Comparison of ENCODE assay signal across 8 cellular contexts in genomic region chr11:3580487-3581388, GRCh38.
A peak's percentile ranks its signal among the peaks of the same experiment; 100 is the strongest.
DNase-seq lines count a peak whose midpoint lies in the region; FAIRE-seq and TF ChIP-seq lines count a peak whose summit lies in the region.
"Not testable (repeated sequence)": the region's sequence is repeated elsewhere in the genome, so short reads cannot be mapped to it uniquely, and the experiment has no call there.

No MANE protein-coding gene starts in this region.

- not testable (repeated sequence) for FAIRE-seq in astrocyte (lab: Jason Lieb, UNC)

- not testable (repeated sequence) for H3K36me3 Mint-ChIP-seq in astrocyte (ENCODE audit: low read depth, unreplicated experiment)

- peak overlapping the region; percentile 60 for H3K4me3 Mint-ChIP-seq in astrocyte (ENCODE audit: unreplicated experiment)

- peak; percentile 58 for TF ChIP-seq RAD21 in neural cell (conservative IDR thresholded peaks at IDR 0.05)

- not testable (repeated sequence) for H3F3A ChIP-seq in neural cell (ENCODE audit: insufficient read depth, low read length, poor library complexity, severe bottlenecking)

- peak overlapping the region; percentile 73 for H3K4me2 ChIP-seq in astrocyte (ENCODE audit: low read length)
- not testable (repeated sequence) for H3K4me2 ChIP-seq in neural cell (ENCODE audit: low read length)

- not testable (repeated sequence) for H3K27ac Mint-ChIP-seq in astrocyte (ENCODE audit: unreplicated experiment)

- peak overlapping the region; percentile 56 for H2AFZ ChIP-seq in astrocyte (ENCODE audit: low read depth, low read length)
- not testable (repeated sequence) for H2AFZ ChIP-seq in neural cell (ENCODE audit: low read depth, low read length)

- TF ChIP-seq CTCF in astrocyte (IDR thresholded peaks at IDR 0.05; ENCODE audit: insufficient read depth, low read depth, low read length) (peak; percentile 9), neural cell (IDR thresholded peaks at IDR 0.05; ENCODE audit: poor library complexity, severe bottlenecking) (peak; percentile 79)

- DNase-seq in AML-193 (lab: John Stamatoyannopoulos, UW) (peak; percentile 1 to 8), HCEC 1CT (peak; percentile 7), NCI-H774 (lab: John Stamatoyannopoulos, UW) (peak; percentile 23), cardiac septum (ENCODE audit: low spot score) (peak; percentile 79)
- peak; percentile 81 for DNase-seq in activated CD4-positive, CD25-positive, alpha-beta regulatory T cell treated with anti-CD3 and anti-CD28 coated beads, Interleukin-2, amount 50 U/mL, for 72 hours
- DNase-seq in astrocyte (ENCODE audit: low read depth), result not testable (repeated sequence)
- peak; percentile 54 for DNase-seq in stimulated activated CD8-positive, alpha-beta memory T cell treated with anti-CD3 and anti-CD28 coated beads, Interleukin-15, amount 100 ng/mL, for 24 hours (ENCODE audit: low read depth)

- TF ChIP-seq EP300 in neural cell (conservative IDR thresholded peaks at IDR 0.05; ENCODE audit: poor library complexity, severe bottlenecking), result not testable (repeated sequence)

- H3K27ac ChIP-seq in astrocyte (ENCODE audit: low read depth, low read length); neural cell (ENCODE audit: low read length): not testable (repeated sequence)

- H3K27me3 ChIP-seq in astrocyte (ENCODE audit: insufficient read depth, low read length), result not testable (repeated sequence)
- peaks cover 10% of the 10 kb centered on the region for H3K27me3 ChIP-seq in neural cell (ENCODE audit: insufficient read depth, low read depth, low read length)

- intact Hi-C loops in cardiac septum (cut with DNase I), result not testable (repeated sequence)

- H4K20me1 ChIP-seq in astrocyte (ENCODE audit: insufficient read depth, low read length); neural cell (ENCODE audit: insufficient read depth): not testable (repeated sequence)

- not testable (repeated sequence) for H3K4me1 ChIP-seq in astrocyte (ENCODE audit: insufficient read depth, low read length)

- not testable (repeated sequence) for H3K9ac ChIP-seq in astrocyte (ENCODE audit: low read length)
- peak overlapping the region; percentile 12 for H3K9ac ChIP-seq in neural cell (ENCODE audit: low read length)

- H3K79me2 ChIP-seq in astrocyte (ENCODE audit: insufficient read depth, low read length); neural cell (replicated peaks; ENCODE audit: insufficient read depth, low read length): not testable (repeated sequence)

- not testable (repeated sequence) for H3K36me3 ChIP-seq in astrocyte (ENCODE audit: insufficient read depth, low read length); neural cell (ENCODE audit: insufficient read depth, low read length)

- H3K9me3 ChIP-seq in astrocyte (ENCODE audit: insufficient read depth, low read depth, low read length); neural cell (ENCODE audit: low read length): not testable (repeated sequence)

- peaks cover 15% of the 10 kb centered on the region for H3K4me1 Mint-ChIP-seq in astrocyte (ENCODE audit: low read depth, unreplicated experiment)

- H3K9me3 Mint-ChIP-seq in astrocyte (ENCODE audit: unreplicated experiment), result not testable (repeated sequence)

- H3K9me2 ChIP-seq in neural cell (ENCODE audit: insufficient read depth, low read length), result not testable (repeated sequence)

- peaks cover 40% of the 10 kb centered on the region for H3K27me3 Mint-ChIP-seq in astrocyte (ENCODE audit: low read depth, unreplicated experiment)

- not testable (repeated sequence) for H3K4me3 ChIP-seq in astrocyte (ENCODE audit: insufficient read depth, low read depth, low read length)
- H3K4me3 ChIP-seq in neural cell (ENCODE audit: low read length), result peak overlapping the region; percentile 62

TF ChIP-seq in neural cell, 6 proteins besides CTCF, POLR2A, EP300 and RAD21:
- peak; percentile 79 for TF ChIP-seq SMC3 (conservative IDR thresholded peaks at IDR 0.05; ENCODE audit: poor library complexity)
TF ChIP-seq in neural cell: peak in this region for 1; not testable (repeated sequence) for 5.
